In genomic region chr12:45944771-45945170, GRCh38 we compare ENCODE assay signal across 24 cellular contexts. TPM values are rescaled to one million over a fixed set of nuclear protein-coding genes. Genes with fewer than 3 reads are reported as not detected.
DNase-seq lines count a peak whose midpoint lies in the region; ATAC-seq and TF ChIP-seq lines count a peak whose summit lies in the region.
"Had no signal": no experiment of that assay in that cellular context is flagged by ENCODE, and none has a peak within 500 bp of the region (broad histone marks: within the 10 kb centered on the region; RNA-seq: fewer than 3 reads in every experiment).

No MANE protein-coding gene starts in this region.

- H3K4me3 ChIP-seq in fibroblast of the aortic adventitia (ENCODE audit: low read depth, low read length), result no peak overlapping the region
- no peak overlapping the region for H3K4me3 ChIP-seq in Karpas-422 (ENCODE audit: low read length)
- H3K4me3 ChIP-seq: body of pancreas, stomach had no signal

- no peak overlapping the region for H3K27ac ChIP-seq in Karpas-422 (ENCODE audit: low read length)
- H3K27ac ChIP-seq: body of pancreas, KMS-11, stomach had no signal

- H3K27ac Mint-ChIP-seq in activated T-cell treated with anti-CD3 and anti-CD28 coated beads, Interleukin-2, amount 50 U/mL, for 24 hours, result peak overlapping the region; percentile 3
- H3K27ac Mint-ChIP-seq in T-cell, result peak overlapping the region; percentile 16 to 40
- H3K27ac Mint-ChIP-seq in stimulated activated naive B cell treated with anti-CD40 and anti-IgM and Interleukin-4, amounts not matched to agents 10 μg/mL and 1 μg/mL and 100 μg/mL, for 72 hours, result peak overlapping the region; percentile 4
- H3K27ac Mint-ChIP-seq: B cell had no signal

- no peaks in the 10 kb centered on the region for H3K9me2 ChIP-seq in Karpas-422 (replicated peaks; ENCODE audit: insufficient read depth, low read length)

- TF ChIP-seq CTCF in fibroblast of the aortic adventitia (IDR thresholded peaks at IDR 0.05; ENCODE audit: insufficient read depth, low read length), result no peak

- ATAC-seq in T-cell (replicated peaks in 1 of 4), result no peak
- no peak for ATAC-seq in stimulated activated naive B cell treated with anti-CD40 and anti-IgM and Interleukin-4, amounts not matched to agents 10 μg/mL and 1 μg/mL and 100 μg/mL, for 72 hours (replicated peaks)
- ATAC-seq: body of pancreas, left ventricle myocardium superior, sciatic nerve had no signal

- H3K4me1 Mint-ChIP-seq in activated T-cell treated with anti-CD3 and anti-CD28 coated beads, Interleukin-2, amount 50 U/mL, for 24 hours (ENCODE audit: low read depth), result peaks cover 9% of the 10 kb centered on the region
- peaks cover 14 to 27% (median 20%) of the 10 kb centered on the region in 3 donors for H3K4me1 Mint-ChIP-seq in T-cell
- peaks cover 0 to 4% of the 10 kb centered on the region in 2 donors for H3K4me1 Mint-ChIP-seq in stimulated activated naive B cell treated with anti-CD40 and anti-IgM and Interleukin-4, amounts not matched to agents 10 μg/mL and 1 μg/mL and 100 μg/mL, for 72 hours

- H2AFZ ChIP-seq in Karpas-422 (ENCODE audit: low read length), result no peak overlapping the region

- no peak overlapping the region for H3K4me2 ChIP-seq in Karpas-422 (ENCODE audit: low read depth, low read length, poor library complexity, severe bottlenecking)
- H3K4me2 ChIP-seq: KMS-11 had no signal

- H3K36me3 Mint-ChIP-seq in activated T-cell treated with anti-CD3 and anti-CD28 coated beads, Interleukin-2, amount 50 U/mL, for 24 hours (ENCODE audit: low read depth), result peaks cover 92% of the 10 kb centered on the region
- H3K36me3 Mint-ChIP-seq in T-cell, result peaks cover 72% of the 10 kb centered on the region
- peaks cover 35 to 54% of the 10 kb centered on the region in 2 donors for H3K36me3 Mint-ChIP-seq in stimulated activated naive B cell treated with anti-CD40 and anti-IgM and Interleukin-4, amounts not matched to agents 10 μg/mL and 1 μg/mL and 100 μg/mL, for 72 hours

- H3K9me3 ChIP-seq in Karpas-422 (ENCODE audit: low read length), result no peaks in the 10 kb centered on the region
- H3K9me3 ChIP-seq: body of pancreas, stomach had no signal

- no peaks in the 10 kb centered on the region for H3K27me3 Mint-ChIP-seq in activated T-cell treated with anti-CD3 and anti-CD28 coated beads, Interleukin-2, amount 50 U/mL, for 24 hours
- H3K27me3 Mint-ChIP-seq in T-cell, result no peaks in the 10 kb centered on the region
- H3K27me3 Mint-ChIP-seq in stimulated activated naive B cell treated with anti-CD40 and anti-IgM and Interleukin-4, amounts not matched to agents 10 μg/mL and 1 μg/mL and 100 μg/mL, for 72 hours, result no peaks in the 10 kb centered on the region
- H3K27me3 Mint-ChIP-seq: B cell had no signal

- H4K20me1 ChIP-seq in Karpas-422 (ENCODE audit: insufficient read depth, low read depth, low read length), result no peaks in the 10 kb centered on the region

- no peak overlapping the region for H3K4me3 Mint-ChIP-seq in activated T-cell treated with anti-CD3 and anti-CD28 coated beads, Interleukin-2, amount 50 U/mL, for 24 hours
- no peak overlapping the region for H3K4me3 Mint-ChIP-seq in T-cell
- no peak overlapping the region for H3K4me3 Mint-ChIP-seq in stimulated activated naive B cell treated with anti-CD40 and anti-IgM and Interleukin-4, amounts not matched to agents 10 μg/mL and 1 μg/mL and 100 μg/mL, for 72 hours
- H3K4me3 Mint-ChIP-seq: B cell had no signal

- no peak overlapping the region for H3K9ac ChIP-seq in Karpas-422 (ENCODE audit: low read length)
- H3K9ac ChIP-seq: KMS-11 had no signal

- no peaks in the 10 kb centered on the region for H3K9me3 Mint-ChIP-seq in activated T-cell treated with anti-CD3 and anti-CD28 coated beads, Interleukin-2, amount 50 U/mL, for 24 hours
- no peaks in the 10 kb centered on the region for H3K9me3 Mint-ChIP-seq in T-cell
- H3K9me3 Mint-ChIP-seq in stimulated activated naive B cell treated with anti-CD40 and anti-IgM and Interleukin-4, amounts not matched to agents 10 μg/mL and 1 μg/mL and 100 μg/mL, for 72 hours, result peaks cover 0 to 3% of the 10 kb centered on the region in 2 donors

- POLR2A ChIA-PET in T-cell (lab: Charles Lee), result no interaction called here

- no peak for DNase-seq in activated T-cell treated with anti-CD3 and anti-CD28 coated beads, Interleukin-2, amount 50 U/mL, for 24 hours
- no peak for DNase-seq in activated T-cell treated with anti-CD3 and anti-CD28 coated beads for 4 hours
- DNase-seq in T-cell, result no peak
- peak; percentile 48 for DNase-seq in fibroblast of the aortic adventitia (ENCODE audit: low read depth)
- no peak for DNase-seq in stimulated activated naive B cell treated with anti-CD40 and anti-IgM and Interleukin-4, amounts not matched to agents 10 μg/mL and 1 μg/mL and 100 μg/mL, for 72 hours
- no peak for DNase-seq in kidney tubule cell (ENCODE audit: low spot score)
- no peak for DNase-seq in NAMALWA (ENCODE audit: low spot score)
- no peak for DNase-seq in Karpas-422
- DNase-seq: activated CD4-positive, alpha-beta T cell treated with anti-CD3 and anti-CD28 coated beads for 1 hour; body of pancreas; effector CD4-positive, alpha-beta T cell; erythroblast; GDM1; hypothalamus; left ventricle myocardium superior; NCI-H1436 treated with DMSO at 0.1 percent for 48 hours; NCI-H526; posterior cingulate gyrus; stimulated activated CD4-positive, alpha-beta T cell treated with anti-CD3 and anti-CD28 coated beads, Interleukin-15, amount 100 ng/mL, for 24 hours; stomach; trophoblast cell had no signal

- no peaks in the 10 kb centered on the region for H3K27me3 ChIP-seq in Karpas-422 (ENCODE audit: low read length)
- H3K27me3 ChIP-seq: body of pancreas, stomach had no signal

- H3K79me2 ChIP-seq in Karpas-422 (ENCODE audit: low read length), result peaks cover 90% of the 10 kb centered on the region

- CTCF ChIA-PET in T-cell (lab: Charles Lee), result no interaction called here

- peaks cover 14% of the 10 kb centered on the region for H3K4me1 ChIP-seq in Karpas-422 (ENCODE audit: low read length)
- H3K4me1 ChIP-seq: body of pancreas, stomach had no signal

- H3K36me3 ChIP-seq in Karpas-422 (ENCODE audit: insufficient read depth, low read length), result peaks cover 83% of the 10 kb centered on the region

RNA-seq across cellular contexts. Expression of gene SCAF11, which starts 45.6 kb away (rescaled TPM):
- total RNA-seq in T-cell, result 100 to 1,000 TPM; 149 to 184 (median 163) TPM
- total RNA-seq in fibroblast of the aortic adventitia (ENCODE audit: low replicate concordance), result 134 and 341 TPM in 2 replicates
- total RNA-seq in Karpas-422 (2014; rRNA removed; shearing (Covaris generic); ENCODE audit: low replicate concordance), result 141 and 150 TPM in 2 replicates
